9 cellular contexts compared by ENCODE assay signal in genomic region chr4:55409468-55410171, GRCh38. TPM values are rescaled to one million over a fixed set of nuclear protein-coding genes. Genes with fewer than 3 reads are reported as not detected.
DNase-seq lines count a peak whose midpoint lies in the region; ATAC-seq and TF ChIP-seq lines count a peak whose summit lies in the region.
"Had no signal": no experiment of that assay in that cellular context is flagged by ENCODE, and none has a peak within 500 bp of the region (broad histone marks: within the 10 kb centered on the region; RNA-seq: fewer than 3 reads in every experiment).

No MANE protein-coding gene starts in this region.

- H3K4me3 ChIP-seq in upper lobe of right lung = no peak overlapping the region
- H3K4me3 ChIP-seq: lung had no signal

- H3K27me3 ChIP-seq in foreskin keratinocyte (no peaks in the 10 kb centered on the region), upper lobe of right lung (no peaks in the 10 kb centered on the region)

- H3K27ac ChIP-seq in foreskin keratinocyte (no peak overlapping the region), upper lobe of right lung (no peak overlapping the region)

- H3K4me1 ChIP-seq in foreskin keratinocyte (no peaks in the 10 kb centered on the region), upper lobe of right lung (peaks cover 19% of the 10 kb centered on the region)

- no peaks in the 10 kb centered on the region for H3K9me3 ChIP-seq in upper lobe of right lung

- ATAC-seq in GM21576 (IDR thresholded peaks at IDR 0.05; ENCODE audit: unreplicated experiment) (peak; percentile 84), foreskin keratinocyte (no peak), upper lobe of right lung (peak; percentile 48)

- intact Hi-C loops in upper lobe of right lung (cut with DNase I) = no loop called here

- peak; percentile 47 for DNase-seq in GF-D8 (lab: John Stamatoyannopoulos, UW)
- peak; percentile 62 for DNase-seq in MV-4-11 (lab: John Stamatoyannopoulos, UW)
- DNase-seq in foreskin keratinocyte = no peak
- no peak for DNase-seq in upper lobe of right lung
- no peak for DNase-seq in NCI-H526 treated with DMSO at 0.1 percent for 48 hours (lab: John Stamatoyannopoulos, UW)
- DNase-seq in activated CD8-positive, alpha-beta memory T cell treated with anti-CD3 and anti-CD28 coated beads, Interleukin-2, amount 50 U/mL, for 48 hours = no peak
- no peak for DNase-seq in GOT3 (lab: John Stamatoyannopoulos, UW)

- peaks cover 65% of the 10 kb centered on the region for H3K36me3 ChIP-seq in upper lobe of right lung

- TF ChIP-seq CTCF in foreskin keratinocyte (conservative IDR thresholded peaks at IDR 0.05) = peak; percentile 27
- peak; percentile 17 for TF ChIP-seq CTCF in upper lobe of right lung (IDR thresholded peaks at IDR 0.05)

RNA-seq across cellular contexts. Expression of gene TMEM165, which starts 13.9 kb away (rescaled TPM):
- total RNA-seq in foreskin keratinocyte = 65.4 and 67.9 TPM in 2 replicates
- polyA plus RNA-seq in foreskin keratinocyte = 50.7 and 54.4 TPM in 2 replicates
- 141 TPM for total RNA-seq in upper lobe of right lung

Comparison
In these comparisons a context has a peak if more than half of its experiments do, and no peak if none do; other contexts are left out.
1. DNase-seq: peak in GF-D8 (single experiment) and MV-4-11 (single experiment); none in foreskin keratinocyte (0 of 2), upper lobe of right lung (single experiment), NCI-H526 treated with DMSO at 0.1 percent for 48 hours (single experiment), activated CD8-positive, alpha-beta memory T cell treated with anti-CD3 and anti-CD28 coated beads, Interleukin-2, amount 50 U/mL, for 48 hours (single experiment) and GOT3 (single experiment).